ENCODE assay signal across 1 cellular context in the genomic region with DNA sequence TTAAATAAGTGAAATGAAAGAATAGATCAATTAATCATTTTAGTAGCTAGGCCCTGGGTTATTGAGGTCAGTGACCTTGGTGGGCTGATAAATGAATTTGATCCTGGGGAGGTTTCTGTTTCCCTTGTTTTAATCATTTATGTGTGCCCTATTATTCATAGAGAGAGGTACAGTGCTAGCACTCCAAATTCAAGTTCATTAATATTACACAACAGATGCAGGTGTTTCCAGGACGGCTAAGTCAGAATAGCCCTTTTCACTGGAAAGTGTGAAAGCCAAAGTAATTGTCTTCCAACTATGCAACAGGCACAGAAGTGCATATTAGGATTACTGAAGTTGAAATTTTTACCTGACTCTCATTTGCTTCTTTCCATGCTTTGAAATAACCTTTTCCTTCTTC.
TF ChIP-seq lines count a peak whose summit lies in the region.

No MANE protein-coding gene starts in this region.

TF ChIP-seq in HEK293T, 16 proteins besides CTCF, POLR2A, EP300 and RAD21 (continued from another document):
- TF ChIP-seq TARDBP (IDR thresholded peaks at IDR 0.05) (no peak), NFRKB (IDR thresholded peaks at IDR 0.05) (no peak), SUZ12 (IDR thresholded peaks at IDR 0.05) (no peak), LEF1 (IDR thresholded peaks at IDR 0.05; ENCODE audit: borderline replicate concordance) (no peak)
